ENCODE assay signal across 14 cellular contexts in genomic region chr7:46714904-46715303, GRCh38.
DNase-seq lines count a peak whose midpoint lies in the region; ATAC-seq, FAIRE-seq and TF ChIP-seq lines count a peak whose summit lies in the region.
"Had no signal": no experiment of that assay in that cellular context is flagged by ENCODE, and none has a peak within 500 bp of the region (broad histone marks: within the 10 kb centered on the region; RNA-seq: fewer than 3 reads in every experiment).

No MANE protein-coding gene starts in this region.

- H3K4me1 Mint-ChIP-seq in nephron progenitor cell = peaks cover 4% of the 10 kb centered on the region
- H3K4me1 Mint-ChIP-seq: CD14-positive monocyte had no signal

- FAIRE-seq in frontal cortex (lab: Jason Lieb, UNC) = no peak
- FAIRE-seq: D721Med had no signal

- no peak overlapping the region for H3K4me3 ChIP-seq in choroid plexus epithelial cell (ENCODE audit: low read depth, low read length)
- H3K4me3 ChIP-seq: GM23338 had no signal

- peaks cover 2% of the 10 kb centered on the region for H3K27me3 Mint-ChIP-seq in nephron progenitor cell (ENCODE audit: low read depth, poor library complexity)

- peak overlapping the region; percentile 38 for H3K27ac Mint-ChIP-seq in nephron progenitor cell
- H3K27ac Mint-ChIP-seq: CD8-positive, alpha-beta T cell; GM23338 had no signal

- no peaks in the 10 kb centered on the region for H3K36me3 Mint-ChIP-seq in nephron progenitor cell (ENCODE audit: low read depth)
- H3K36me3 Mint-ChIP-seq: CD14-positive monocyte; CD8-positive, alpha-beta T cell had no signal

- no peaks in the 10 kb centered on the region for H3K9me3 Mint-ChIP-seq in nephron progenitor cell
- H3K9me3 Mint-ChIP-seq: GM23338 had no signal

- TF ChIP-seq CTCF in 22Rv1 (IDR thresholded peaks at IDR 0.05) = no peak
- no peak for TF ChIP-seq CTCF in choroid plexus epithelial cell (conservative IDR thresholded peaks at IDR 0.05; ENCODE audit: low read depth, low read length)
- TF ChIP-seq CTCF in nephron progenitor cell (IDR thresholded peaks at IDR 0.05) = no peak
- TF ChIP-seq CTCF in GM20000 (IDR thresholded peaks at IDR 0.05; ENCODE audit: extremely low read depth, missing control alignments) = no peak

- no peak overlapping the region for H3K4me3 Mint-ChIP-seq in nephron progenitor cell
- H3K4me3 Mint-ChIP-seq: CD14-positive monocyte; CD8-positive, alpha-beta T cell; GM23338 had no signal

- ATAC-seq in GM18858 (IDR thresholded peaks at IDR 0.05; ENCODE audit: unreplicated experiment) = no peak
- ATAC-seq: CD8-positive, alpha-beta T cell; GM23338 had no signal

- peak overlapping the region; percentile 68 for H3K27ac ChIP-seq in 22Rv1

- DNase-seq in EH (ENCODE audit: low read depth) (peak; percentile 37), choroid plexus epithelial cell (ENCODE audit: low read depth) (peak; percentile 24), nephron progenitor cell (no peak), GM20000 (ENCODE audit: low spot score) (no peak), frontal cortex (ENCODE audit: low spot score in 2 of 2) (no peak)
- DNase-seq: CD8-positive, alpha-beta T cell; COR-L47; DMS153; H7 had no signal

Comparison
In these comparisons a context has a peak if more than half of its experiments do, and no peak if none do; other contexts are left out.
1. DNase-seq: peak in EH (single experiment) and choroid plexus epithelial cell (single experiment); none in nephron progenitor cell (single experiment), GM20000 (single experiment) and frontal cortex (0 of 2).